Comparison of ENCODE assay signal across 8 cellular contexts in the genomic region with DNA sequence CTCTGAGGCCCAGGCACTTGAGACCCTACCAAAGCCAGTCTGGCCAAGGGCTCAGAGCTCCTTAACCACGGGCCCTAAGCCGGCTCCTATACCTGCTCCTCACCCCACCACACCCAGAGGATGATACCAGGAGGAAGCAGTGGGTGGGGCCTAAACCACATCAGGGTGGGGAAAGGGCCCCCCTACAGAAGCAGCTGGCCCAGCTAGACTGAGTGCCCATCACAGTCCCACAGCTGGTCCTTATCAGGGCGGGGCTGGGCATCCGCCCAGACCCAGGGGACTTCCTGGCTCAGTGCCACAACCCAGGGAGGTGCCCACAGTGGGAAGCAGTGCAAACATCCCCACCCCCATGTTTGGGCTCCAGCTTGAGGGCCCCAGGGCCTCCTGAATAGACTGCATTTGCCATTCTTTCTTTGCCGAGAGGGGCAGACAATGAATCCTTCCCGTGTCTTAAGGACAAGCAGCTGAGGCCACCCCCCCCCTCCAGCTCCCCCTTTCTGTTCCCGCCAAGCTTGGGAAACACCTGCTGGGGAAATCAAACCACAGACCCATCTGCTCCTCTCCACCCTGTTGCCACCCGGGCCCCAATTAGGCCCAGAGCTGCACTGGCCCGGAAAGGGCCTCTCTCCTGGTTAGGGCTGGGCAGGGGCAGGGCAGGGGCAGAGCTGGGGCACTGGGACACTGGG. TPM values are rescaled to one million over a fixed set of nuclear protein-coding genes. Genes with fewer than 3 reads are reported as not detected.
DNase-seq lines count a peak whose midpoint lies in the region; TF ChIP-seq lines count a peak whose summit lies in the region.

No MANE protein-coding gene starts in this region.

- H3K9ac ChIP-seq in mucosa of stomach (ENCODE audit: low read length) (peak overlapping the region; percentile 19), mammary epithelial cell (ENCODE audit: insufficient read depth, low read length) (no peak overlapping the region)

- H3K27ac ChIP-seq in mammary epithelial cell (ENCODE audit: insufficient read depth, low read depth, low read length): no peak overlapping the region

- H3K36me3 Mint-ChIP-seq in T-helper 2 cell treated with Interferon-gamma antibody and Interleukin-4, amounts not matched to agents 5 μg/mL and 100 μg/mL, for 36 hours (ENCODE audit: low read depth): peaks cover 70% of the 10 kb centered on the region

- no peaks in the 10 kb centered on the region for H3K9me3 ChIP-seq in mucosa of stomach (ENCODE audit: control insufficient read depth, low read length)
- H3K9me3 ChIP-seq in mammary epithelial cell (replicated peaks; ENCODE audit: insufficient read depth, low read length): no peaks in the 10 kb centered on the region

- CTCF ChIA-PET in mammary epithelial cell (lab: Charles Lee; ENCODE audit: low non-redundant PET): no interaction called here

- H4K20me1 ChIP-seq in mammary epithelial cell (ENCODE audit: insufficient read depth, low read length): no peaks in the 10 kb centered on the region

- dilution Hi-C loops in mammary epithelial cell (cut with HindIII; ENCODE audit: low sequenced_read_pairs): no loop called here

- H3K79me2 ChIP-seq in mammary epithelial cell (ENCODE audit: insufficient read depth, low read length): no peaks in the 10 kb centered on the region

- no peaks in the 10 kb centered on the region for H3K27me3 Mint-ChIP-seq in T-helper 2 cell treated with Interferon-gamma antibody and Interleukin-4, amounts not matched to agents 5 μg/mL and 100 μg/mL, for 36 hours (ENCODE audit: low read depth)

- H3K4me3 Mint-ChIP-seq in T-helper 2 cell treated with Interferon-gamma antibody and Interleukin-4, amounts not matched to agents 5 μg/mL and 100 μg/mL, for 36 hours: peak overlapping the region; percentile 96

- no peaks in the 10 kb centered on the region for H3K9me3 Mint-ChIP-seq in T-helper 2 cell treated with Interferon-gamma antibody and Interleukin-4, amounts not matched to agents 5 μg/mL and 100 μg/mL, for 36 hours

- WGBS in mammary epithelial cell (ENCODE audit: low coverage, missing lambda C conversion rate): 63% methylated on average over 8 of the region's 9 CpGs

- H3K27me3 ChIP-seq in mucosa of stomach (ENCODE audit: control insufficient read depth, insufficient read depth, low read length) (peaks cover 4% of the 10 kb centered on the region), mammary epithelial cell (ENCODE audit: insufficient read depth, low read length) (no peaks in the 10 kb centered on the region)

- H3K4me3 ChIP-seq in mucosa of stomach (ENCODE audit: low read length): no peak overlapping the region
- H3K4me3 ChIP-seq in mammary epithelial cell (replicated peaks in 1 of 3; ENCODE audit: insufficient read depth in 1 of 3, low read depth in 2 of 3, low read length in 3 of 3): no peak overlapping the region

- peaks cover 63% of the 10 kb centered on the region for H3K4me1 Mint-ChIP-seq in T-helper 2 cell treated with Interferon-gamma antibody and Interleukin-4, amounts not matched to agents 5 μg/mL and 100 μg/mL, for 36 hours (ENCODE audit: low read depth)

- no peak overlapping the region for H2AFZ ChIP-seq in mammary epithelial cell (ENCODE audit: low read depth, low read length)

- H3K36me3 ChIP-seq in mucosa of stomach (ENCODE audit: control insufficient read depth, insufficient read depth, low read length) (no peaks in the 10 kb centered on the region), mammary epithelial cell (ENCODE audit: insufficient read depth, low read length) (no peaks in the 10 kb centered on the region)

- H3K4me1 ChIP-seq in mucosa of stomach (ENCODE audit: control insufficient read depth, insufficient read depth, low read length) (peaks cover 60% of the 10 kb centered on the region), mammary epithelial cell (ENCODE audit: insufficient read depth, low read length) (peaks cover 14% of the 10 kb centered on the region)

- peak overlapping the region; percentile 95 for H3K27ac Mint-ChIP-seq in T-helper 2 cell treated with Interferon-gamma antibody and Interleukin-4, amounts not matched to agents 5 μg/mL and 100 μg/mL, for 36 hours

- no TSS peak for BruUV-seq in mammary epithelial cell (replicated peaks; lab: Mats Ljungman, UMichigan)

- DNase-seq in Daoy (ENCODE audit: low read depth) (peak; percentile 70), NCI-H1105 (lab: John Stamatoyannopoulos, UW) (peak; percentile 95), HuH-7 (ENCODE audit: low spot score) (no peak), mammary epithelial cell (no peak), SIG-M5 (lab: John Stamatoyannopoulos, UW) (no peak), kidney tubule cell (ENCODE audit: low spot score) (no peak)
- no peak for DNase-seq in T-helper 2 cell treated with Interferon-gamma antibody and Interleukin-4, amounts not matched to agents 5 μg/mL and 100 μg/mL, for 36 hours (ENCODE audit: low spot score)

- intact Hi-C loops in mammary epithelial cell (cut with micrococcal nuclease): no loop called here

- TF ChIP-seq CTCF in mammary epithelial cell (conservative IDR thresholded peaks at IDR 0.05 in 1 of 2, IDR thresholded peaks at IDR 0.05 in 1 of 2; ENCODE audit: extremely low read depth in 1 of 2, insufficient read depth in 1 of 2, low read depth in 1 of 2, low read length in 2 of 2): no peak

- H3K4me2 ChIP-seq in mammary epithelial cell (ENCODE audit: insufficient read depth, low read depth, low read length): no peak overlapping the region

- in situ Hi-C loops in mammary epithelial cell (cut with MboI; ENCODE audit: low sequenced_read_pairs in 2 of 2): loop anchor here in 1 of 2 donors (25.0 kb wide), 1 partner anchor 338 kb away; no protein-coding TSS in a partner anchor

RNA-seq across cellular contexts. Expression of a gene that starts 6.2 kb away (rescaled TPM):
- 9.9 and 37.1 TPM in 2 replicates for total RNA-seq in Daoy (2014; rRNA removed; shearing (Covaris generic))
- 1 to 10 TPM in 1 of 2 donors, under 1 TPM in 1; 0.17 to 2.2 TPM for total RNA-seq in mammary epithelial cell
- polyA plus RNA-seq in mammary epithelial cell: 0.44 TPM
- polyA minus RNA-seq in mammary epithelial cell: 3.1 TPM

RNA-seq across cellular contexts. Expression of a gene that starts 34.4 kb away (rescaled TPM):
- 372 and 550 TPM in 2 replicates for total RNA-seq in Daoy (2014; rRNA removed; shearing (Covaris generic))
- total RNA-seq in mammary epithelial cell: 10 to 100 TPM; 53.6 to 53.8 TPM
- polyA plus RNA-seq in mammary epithelial cell: 31.7 TPM
- 22.4 TPM for polyA minus RNA-seq in mammary epithelial cell

RNA-seq across cellular contexts. Expression of a gene that starts 40.9 kb away (rescaled TPM):
- total RNA-seq in Daoy (2014; rRNA removed; shearing (Covaris generic)): 5.7 and 9.1 TPM in 2 replicates
- total RNA-seq in mammary epithelial cell: 10 to 100 TPM; 11.8 to 22.0 TPM
- 11.1 TPM for polyA plus RNA-seq in mammary epithelial cell
- polyA minus RNA-seq in mammary epithelial cell: 24.1 TPM

Comparison
In these comparisons a context has a peak if more than half of its experiments do, and no peak if none do; other contexts are left out.
1. DNase-seq: peak in Daoy (single experiment) and NCI-H1105 (single experiment); none in T-helper 2 cell treated with Interferon-gamma antibody and Interleukin-4, amounts not matched to agents 5 μg/mL and 100 μg/mL, for 36 hours (single experiment), HuH-7 (single experiment), mammary epithelial cell (single experiment), SIG-M5 (single experiment) and kidney tubule cell (single experiment).